In genomic region chr7:41328544-41328943, GRCh38 we compare ENCODE assay signal across 21 cellular contexts.
"Had no signal": no experiment of that assay in that cellular context is flagged by ENCODE, and none has a peak within 500 bp of the region (broad histone marks: within the 10 kb centered on the region; RNA-seq: fewer than 3 reads in every experiment).

No MANE protein-coding gene starts in this region.

- H3K27ac ChIP-seq: cardiac muscle cell, esophagus squamous epithelium, gastroesophageal sphincter, heart left ventricle, left lung, tibial artery, WERI-Rb-1 had no signal

- H3K27ac Mint-ChIP-seq: activated T-cell treated with anti-CD3 and anti-CD28 coated beads, Interleukin-2, amount 50 U/mL, for 72 hours; dendritic cell treated with granulocyte-macrophage colony-stimulating factor and Interleukin-4, amounts not matched to agents 40 ng/mL and 50 ng/mL, for 4 days; effector memory CD8-positive, alpha-beta T cell; T-helper 1 cell treated with Interleukin-12 subunit alpha and Interleukin-12 subunit beta and Interleukin-4 antibody, amounts not matched to agents 30 μg/mL and 1 μg/mL, for 36 hours had no signal

- H3K4me1 ChIP-seq: esophagus squamous epithelium, gastroesophageal sphincter, heart left ventricle, left lung, tibial artery had no signal

- H3K9me3 ChIP-seq: esophagus squamous epithelium, gastroesophageal sphincter, heart left ventricle, left lung, tibial artery had no signal

- H3K27me3 ChIP-seq: cardiac muscle cell, esophagus squamous epithelium, gastroesophageal sphincter, heart left ventricle, left lung, tibial artery had no signal

- FAIRE-seq: urothelium cell line had no signal

- ATAC-seq: activated T-cell treated with anti-CD3 and anti-CD28 coated beads, Interleukin-2, amount 50 U/mL, for 72 hours; effector memory CD8-positive, alpha-beta T cell; gastroesophageal sphincter; heart left ventricle; left lung; stimulated activated naive CD8-positive, alpha-beta T cell treated with anti-CD3 and anti-CD28 coated beads, Interleukin-15, Interleukin-2, amounts not matched to agents 100 U/mL and 50 U/mL, for 24 hours had no signal

- H3K4me3 Mint-ChIP-seq: activated T-cell treated with anti-CD3 and anti-CD28 coated beads, Interleukin-2, amount 50 U/mL, for 72 hours; dendritic cell treated with granulocyte-macrophage colony-stimulating factor and Interleukin-4, amounts not matched to agents 40 ng/mL and 50 ng/mL, for 4 days; effector memory CD8-positive, alpha-beta T cell; T-helper 1 cell treated with Interleukin-12 subunit alpha and Interleukin-12 subunit beta and Interleukin-4 antibody, amounts not matched to agents 30 μg/mL and 1 μg/mL, for 36 hours had no signal

- H3K9me3 Mint-ChIP-seq: dendritic cell treated with granulocyte-macrophage colony-stimulating factor and Interleukin-4, amounts not matched to agents 40 ng/mL and 50 ng/mL, for 4 days; T-helper 1 cell treated with Interleukin-12 subunit alpha and Interleukin-12 subunit beta and Interleukin-4 antibody, amounts not matched to agents 30 μg/mL and 1 μg/mL, for 36 hours had no signal

- H3K4me3 ChIP-seq: cardiac muscle cell, esophagus squamous epithelium, gastroesophageal sphincter, heart left ventricle, left lung, tibial artery had no signal

- DNase-seq: activated CD4-positive, alpha-beta T cell treated with anti-CD3 and anti-CD28 coated beads for 1 hour; activated effector memory CD4-positive, alpha-beta T cell treated with anti-CD3 and anti-CD28 coated beads, Interleukin-2, amount 50 U/mL, for 16 hours; activated naive CD4-positive, alpha-beta T cell treated with anti-CD3 and anti-CD28 coated beads, Interleukin-2, amount 50 U/mL, for 16 hours; activated T-cell treated with anti-CD3 and anti-CD28 coated beads, Interleukin-2, amount 50 U/mL, for 72 hours; effector memory CD8-positive, alpha-beta T cell; esophagus squamous epithelium; heart left ventricle; left lung; occipital lobe; posterior cingulate gyrus; retina; stimulated activated CD4-positive, alpha-beta T cell treated with anti-CD3 and anti-CD28 coated beads, Interleukin-2, amount 100 ng/mL, for 24 hours; stimulated activated naive CD8-positive, alpha-beta T cell treated with anti-CD3 and anti-CD28 coated beads, Interleukin-15, Interleukin-2, amounts not matched to agents 100 U/mL and 50 U/mL, for 24 hours; substantia nigra; tibial artery; WERI-Rb-1 had no signal

- H3K27me3 Mint-ChIP-seq: dendritic cell treated with granulocyte-macrophage colony-stimulating factor and Interleukin-4, amounts not matched to agents 40 ng/mL and 50 ng/mL, for 4 days; effector memory CD8-positive, alpha-beta T cell had no signal

- H3K36me3 ChIP-seq: cardiac muscle cell, esophagus squamous epithelium, gastroesophageal sphincter, heart left ventricle, left lung, tibial artery, WERI-Rb-1 had no signal
